ENCODE assay signal across 20 cellular contexts in the genomic region with DNA sequence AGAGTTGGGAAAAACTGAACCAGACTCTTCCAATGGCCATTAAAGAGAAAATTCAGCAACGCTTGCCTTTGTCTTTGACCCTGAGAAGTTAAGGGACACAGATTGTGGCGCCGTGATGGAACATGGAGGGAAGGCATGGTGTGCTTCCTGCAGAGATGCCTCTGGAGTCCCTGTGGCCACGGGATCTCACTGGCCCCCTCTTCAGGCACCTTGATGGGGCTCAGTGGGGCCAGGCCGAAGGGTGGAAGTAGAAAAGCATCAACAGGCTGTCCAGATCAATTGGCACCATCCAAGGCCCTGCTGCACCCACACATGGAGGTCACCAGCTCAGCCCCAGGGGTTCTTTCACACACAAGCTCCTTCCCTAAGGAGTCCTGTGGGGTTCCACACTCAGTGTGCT. TPM values are rescaled to one million over a fixed set of nuclear protein-coding genes. Genes with fewer than 3 reads are reported as not detected.
A peak's percentile ranks its signal among the peaks of the same experiment; 100 is the strongest.
DNase-seq lines count a peak whose midpoint lies in the region; ATAC-seq, FAIRE-seq and TF ChIP-seq lines count a peak whose summit lies in the region.
"Had no signal": no experiment of that assay in that cellular context is flagged by ENCODE, and none has a peak within 500 bp of the region (broad histone marks: within the 10 kb centered on the region; RNA-seq: fewer than 3 reads in every experiment).

No MANE protein-coding gene starts in this region.

- DNase-seq in activated T-cell treated with anti-CD3 and anti-CD28 coated beads, Interleukin-2, amount 50 U/mL, for 24 hours, result no peak
- DNase-seq in activated T-cell treated with anti-CD3 and anti-CD28 coated beads, Interleukin-2, amount 50 U/mL, for 72 hours, result no peak
- DNase-seq in kidney, result peak; percentile 41
- DNase-seq in sciatic nerve (ENCODE audit: low spot score), result peak; percentile 46
- DNase-seq in HAP-1 (ENCODE audit: low spot score in 2 of 2), result no peak
- no peak for DNase-seq in middle frontal gyrus (ENCODE audit: extremely low spot score, low spot score)
- DNase-seq: 8988T; CD4-positive, alpha-beta memory T cell; DMS153; DMS79; GDM1; HCEC 1CT; HFFc6 had no signal

- peaks cover 28 to 61% of the 10 kb centered on the region in 2 experiments; a peak in 2 of 3 replicates for H3K36me3 ChIP-seq in HEK293 (ENCODE audit: control insufficient read depth in 2 of 2, insufficient read depth in 1 of 2, low read length in 2 of 2)
- peaks cover 15 to 25% of the 10 kb centered on the region in 2 donors for H3K36me3 ChIP-seq in kidney (ENCODE audit: control insufficient read depth in 1 of 2, insufficient read depth in 2 of 2, low read length in 2 of 2)
- peaks cover 23% of the 10 kb centered on the region for H3K36me3 ChIP-seq in HAP-1 (replicated peaks)

- intact Hi-C loops in kidney (cut with DNase I) (loop anchor here (10.0 kb wide), 1 partner anchor 161 kb away; no protein-coding TSS in a partner anchor), sciatic nerve (cut with DNase I) (no loop called here)

- TF ChIP-seq CTCF in HEK293 (tag by site-specific recombination; IDR thresholded peaks at IDR 0.05) (no peak), kidney (IDR thresholded peaks at IDR 0.05; ENCODE audit: borderline replicate concordance, extremely low read depth, insufficient read depth) (no peak)

- H3K4me3 ChIP-seq in HEK293 (ENCODE audit: low read depth, low read length) (no peak overlapping the region), kidney (ENCODE audit: low read length in 2 of 2) (no peak overlapping the region), HAP-1 (no peak overlapping the region)
- H3K4me3 ChIP-seq: BLaER1 had no signal

- CTCF ChIA-PET in HEK293 (lab: Yijun Ruan, JAX), result no interaction called here

- peaks cover 72% of the 10 kb centered on the region for H3K36me3 Mint-ChIP-seq in activated T-cell treated with anti-CD3 and anti-CD28 coated beads, Interleukin-2, amount 50 U/mL, for 24 hours (ENCODE audit: low read depth)
- peaks cover 0 to 6% of the 10 kb centered on the region in 2 donors for H3K36me3 Mint-ChIP-seq in activated T-cell treated with anti-CD3 and anti-CD28 coated beads, Interleukin-2, amount 50 U/mL, for 72 hours (ENCODE audit: insufficient read depth in 2 of 2)

- in situ Hi-C loops in HAP-1 (cut with MboI; ENCODE audit: low sequenced_read_pairs), result loop anchor here (10.0 kb wide), 1 partner anchor 161 kb away; no protein-coding TSS in a partner anchor

- H3K4me1 Mint-ChIP-seq in activated T-cell treated with anti-CD3 and anti-CD28 coated beads, Interleukin-2, amount 50 U/mL, for 24 hours (ENCODE audit: low read depth), result peaks cover 16% of the 10 kb centered on the region
- H3K4me1 Mint-ChIP-seq in activated T-cell treated with anti-CD3 and anti-CD28 coated beads, Interleukin-2, amount 50 U/mL, for 72 hours (ENCODE audit: low read depth), result peaks cover 17% of the 10 kb centered on the region

- no peaks in the 10 kb centered on the region for H3K4me1 ChIP-seq in HEK293 (ENCODE audit: control insufficient read depth, insufficient read depth, low read length)
- H3K4me1 ChIP-seq in kidney (ENCODE audit: control insufficient read depth in 1 of 2, insufficient read depth in 1 of 2, low read depth in 1 of 2, low read length in 2 of 2), result no peaks in the 10 kb centered on the region
- H3K4me1 ChIP-seq in HAP-1, result peaks cover 2% of the 10 kb centered on the region; the same call in 1 of the 2 replicates
- H3K4me1 ChIP-seq: BLaER1 had no signal

- no peaks in the 10 kb centered on the region for H3K27me3 Mint-ChIP-seq in activated T-cell treated with anti-CD3 and anti-CD28 coated beads, Interleukin-2, amount 50 U/mL, for 24 hours
- no peaks in the 10 kb centered on the region for H3K27me3 Mint-ChIP-seq in activated T-cell treated with anti-CD3 and anti-CD28 coated beads, Interleukin-2, amount 50 U/mL, for 72 hours (ENCODE audit: low read depth)
- H3K27me3 Mint-ChIP-seq: CD4-positive, alpha-beta memory T cell had no signal

- H3K9me3 ChIP-seq in HEK293 (ENCODE audit: control insufficient read depth, insufficient read depth, low read depth, low read length) (no peaks in the 10 kb centered on the region), kidney (ENCODE audit: control insufficient read depth in 1 of 2, low read length in 2 of 2) (no peaks in the 10 kb centered on the region), HAP-1 (no peaks in the 10 kb centered on the region)

- H3K27ac Mint-ChIP-seq in activated T-cell treated with anti-CD3 and anti-CD28 coated beads, Interleukin-2, amount 50 U/mL, for 24 hours, result peak overlapping the region; percentile 14
- no peak overlapping the region for H3K27ac Mint-ChIP-seq in activated T-cell treated with anti-CD3 and anti-CD28 coated beads, Interleukin-2, amount 50 U/mL, for 72 hours
- H3K27ac Mint-ChIP-seq: HFFc6 had no signal

- H3K27ac ChIP-seq in HEK293 (ENCODE audit: extremely low read depth, low read depth, low read length) (no peak overlapping the region), kidney (ENCODE audit: low read depth in 2 of 2, low read length in 2 of 2) (no peak overlapping the region)
- H3K27ac ChIP-seq: BLaER1, HL-60 had no signal

- no peak overlapping the region for H3K4me3 Mint-ChIP-seq in activated T-cell treated with anti-CD3 and anti-CD28 coated beads, Interleukin-2, amount 50 U/mL, for 24 hours
- no peak overlapping the region for H3K4me3 Mint-ChIP-seq in activated T-cell treated with anti-CD3 and anti-CD28 coated beads, Interleukin-2, amount 50 U/mL, for 72 hours
- H3K4me3 Mint-ChIP-seq: CD14-positive monocyte; CD4-positive, alpha-beta memory T cell; HFFc6 had no signal

- no peaks in the 10 kb centered on the region for H3K27me3 ChIP-seq in HAP-1 (ENCODE audit: low read depth)

- no peak overlapping the region for H3K9ac ChIP-seq in kidney (ENCODE audit: low read length in 2 of 2)
- H3K9ac ChIP-seq: BLaER1 had no signal

- FAIRE-seq in kidney (lab: Jason Lieb, UNC), result no peak
- FAIRE-seq: GM12892, H1 had no signal

- ATAC-seq in activated T-cell treated with anti-CD3 and anti-CD28 coated beads, Interleukin-2, amount 50 U/mL, for 72 hours (replicated peaks in 1 of 2), result no peak
- no peak for ATAC-seq in sciatic nerve
- ATAC-seq in GM21786 (IDR thresholded peaks at IDR 0.05; ENCODE audit: unreplicated experiment), result no peak

- POLR2A ChIA-PET in HEK293 (lab: Yijun Ruan, JAX), result no interaction called here

- H3K9me3 Mint-ChIP-seq in activated T-cell treated with anti-CD3 and anti-CD28 coated beads, Interleukin-2, amount 50 U/mL, for 24 hours, result no peaks in the 10 kb centered on the region
- H3K9me3 Mint-ChIP-seq in activated T-cell treated with anti-CD3 and anti-CD28 coated beads, Interleukin-2, amount 50 U/mL, for 72 hours, result no peaks in the 10 kb centered on the region
- H3K9me3 Mint-ChIP-seq: CD4-positive, alpha-beta memory T cell; HFFc6 had no signal

TF ChIP-seq in HEK293, 187 proteins besides CTCF, POLR2A, EP300 and RAD21:
- no peak for TF ChIP-seq GFI1B (tag by site-specific recombination; IDR thresholded peaks at IDR 0.05)
- no peak for TF ChIP-seq ZBTB1 (tag by site-specific recombination; IDR thresholded peaks at IDR 0.05)
- no peak for TF ChIP-seq ZNF621 (tag by site-specific recombination; IDR thresholded peaks at IDR 0.05)
- peak; percentile 50 for TF ChIP-seq ZIC2 (tag by site-specific recombination; IDR thresholded peaks at IDR 0.05)
- no peak for TF ChIP-seq ZNF610 (tag by site-specific recombination; IDR thresholded peaks at IDR 0.05; ENCODE audit: borderline replicate concordance)
- no peak for TF ChIP-seq ZNF138 (tag by site-specific recombination; IDR thresholded peaks at IDR 0.05; ENCODE audit: borderline replicate concordance)
- TF ChIP-seq, protein P1, sequence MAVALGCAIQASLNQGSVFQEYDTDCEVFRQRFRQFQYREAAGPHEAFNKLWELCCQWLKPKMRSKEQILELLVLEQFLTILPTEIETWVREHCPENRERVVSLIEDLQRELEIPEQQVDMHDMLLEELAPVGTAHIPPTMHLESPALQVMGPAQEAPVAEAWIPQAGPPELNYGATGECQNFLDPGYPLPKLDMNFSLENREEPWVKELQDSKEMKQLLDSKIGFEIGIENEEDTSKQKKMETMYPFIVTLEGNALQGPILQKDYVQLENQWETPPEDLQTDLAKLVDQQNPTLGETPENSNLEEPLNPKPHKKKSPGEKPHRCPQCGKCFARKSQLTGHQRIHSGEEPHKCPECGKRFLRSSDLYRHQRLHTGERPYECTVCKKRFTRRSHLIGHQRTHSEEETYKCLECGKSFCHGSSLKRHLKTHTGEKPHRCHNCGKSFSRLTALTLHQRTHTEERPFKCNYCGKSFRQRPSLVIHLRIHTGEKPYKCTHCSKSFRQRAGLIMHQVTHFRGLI (tag by site-specific recombination; IDR thresholded peaks at IDR 0.05), result no peak

RNA-seq across cellular contexts. Expression of a gene that starts 42.9 kb away (rescaled TPM):
- total RNA-seq in activated T-cell treated with anti-CD3 and anti-CD28 coated beads, Interleukin-2, amount 50 U/mL, for 72 hours, result 10 to 100 TPM; 27.2 to 42.0 TPM
- total RNA-seq in kidney (18.0 TPM), sciatic nerve (29.5 TPM)
- polyA plus RNA-seq in kidney (ENCODE audit: insufficient read depth, low read depth, low replicate concordance), result 18.8 TPM

RNA-seq across cellular contexts. Expression of a gene that starts 43.4 kb away (rescaled TPM):
- 10 to 100 TPM; 64.2 to 86.7 TPM for total RNA-seq in activated T-cell treated with anti-CD3 and anti-CD28 coated beads, Interleukin-2, amount 50 U/mL, for 72 hours
- 79.0 TPM for total RNA-seq in kidney
- polyA plus RNA-seq in kidney (ENCODE audit: insufficient read depth, low read depth, low replicate concordance), result 25.5 TPM
- 95.7 TPM for total RNA-seq in sciatic nerve

Comparison
In these comparisons a context has a peak if more than half of its experiments do, and no peak if none do; other contexts are left out.
1. DNase-seq: peak in kidney (single experiment) and sciatic nerve (single experiment); none in activated T-cell treated with anti-CD3 and anti-CD28 coated beads, Interleukin-2, amount 50 U/mL, for 24 hours (single experiment), activated T-cell treated with anti-CD3 and anti-CD28 coated beads, Interleukin-2, amount 50 U/mL, for 72 hours (0 of 2), HAP-1 (0 of 2) and middle frontal gyrus (single experiment).